Comparison of ENCODE assay signal across 38 cellular contexts in genomic region chr22:29493636-29494035, GRCh38. TPM values are rescaled to one million over a fixed set of nuclear protein-coding genes. Genes with fewer than 3 reads are reported as not detected.
"Had no signal": no experiment of that assay in that cellular context is flagged by ENCODE, and none has a peak within 500 bp of the region (broad histone marks: within the 10 kb centered on the region; RNA-seq: fewer than 3 reads in every experiment).

No MANE protein-coding gene starts in this region.

- H3K4me2 ChIP-seq: KMS-11 had no signal

- H3K27me3 ChIP-seq: MG63 had no signal

- H3K4me3 ChIP-seq: MG63 had no signal

- H3K27ac ChIP-seq: KMS-11 had no signal

- H3K9ac ChIP-seq: KMS-11 had no signal

- DNase-seq: Karpas-422, Kasumi-1, MG63, MM.1S, MV-4-11, NCI-H1048, NCI-H1092, NCI-H1092 treated with DMSO at 0.1 percent for 48 hours, NCI-H1105, NCI-H1105 treated with DMSO at 0.1 percent for 48 hours, NCI-H1417, NCI-H1417 treated with DMSO at 0.1 percent for 48 hours, NCI-H1436, NCI-H1436 treated with DMSO at 0.1 percent for 48 hours, NCI-H146, NCI-H1694, NCI-H1694 treated with DMSO at 0.1 percent for 48 hours, NCI-H187, NCI-H187 treated with DMSO at 0.1 percent for 48 hours, NCI-H1930, NCI-H2029, NCI-H2029 treated with DMSO at 0.1 percent for 48 hours, NCI-H2081, NCI-H2081 treated with DMSO at 0.1 percent for 48 hours, NCI-H2107, NCI-H2171, NCI-H2171 treated with DMSO at 0.1 percent for 48 hours, NCI-H2227 treated with DMSO at 0.1 percent for 48 hours, NCI-H226, NCI-H345, NCI-H446, NCI-H446 treated with DMSO at 0.1 percent for 48 hours, NCI-H510A had no signal

RNA-seq across cellular contexts. Expression of gene NEFH, which starts 13.6 kb away (rescaled TPM):
- total RNA-seq: M059J, MCF 10A had no signal

RNA-seq across cellular contexts. Expression of gene RFPL1, which starts 55.3 kb away (rescaled TPM):
- total RNA-seq: LHCN-M2, M059J, MCF 10A, NCI-H460 had no signal
